In genomic region chr19:35204799-35205732, GRCh38 we compare ENCODE assay signal across 1 cellular context.
TF ChIP-seq lines count a peak whose summit lies in the region.

No MANE protein-coding gene starts in this region.

TF ChIP-seq in K562, 482 proteins besides CTCF, POLR2A, EP300 and RAD21 (continued from another document and continues in another):
- TF ChIP-seq JUND (IDR thresholded peaks at IDR 0.05; ENCODE audit: borderline replicate concordance, low read depth, low read length): no peak
- TF ChIP-seq JUND (tag; IDR thresholded peaks at IDR 0.05; ENCODE audit: borderline replicate concordance, low read depth, low read length): peak; percentile 71; the same call in 2 of the 3 replicates
- no peak for TF ChIP-seq ZNF77 (CRISPR knock-in tag; IDR thresholded peaks at IDR 0.05)
- peak; percentile 62; the same call in 1 of the 2 replicates for TF ChIP-seq SMARCC2 (IDR thresholded peaks at IDR 0.05; ENCODE audit: low read depth)
- TF ChIP-seq ZZZ3 (IDR thresholded peaks at IDR 0.05): no peak
- no peak for TF ChIP-seq SRSF1 (IDR thresholded peaks at IDR 0.05; ENCODE audit: low read depth, low read length)
- TF ChIP-seq ZNF354B (CRISPR knock-in tag; IDR thresholded peaks at IDR 0.05): peak; percentile 77
- TF ChIP-seq, protein P1, sequence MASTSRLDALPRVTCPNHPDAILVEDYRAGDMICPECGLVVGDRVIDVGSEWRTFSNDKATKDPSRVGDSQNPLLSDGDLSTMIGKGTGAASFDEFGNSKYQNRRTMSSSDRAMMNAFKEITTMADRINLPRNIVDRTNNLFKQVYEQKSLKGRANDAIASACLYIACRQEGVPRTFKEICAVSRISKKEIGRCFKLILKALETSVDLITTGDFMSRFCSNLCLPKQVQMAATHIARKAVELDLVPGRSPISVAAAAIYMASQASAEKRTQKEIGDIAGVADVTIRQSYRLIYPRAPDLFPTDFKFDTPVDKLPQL (IDR thresholded peaks at IDR 0.05; ENCODE audit: extremely low read depth, insufficient read length): no peak
- TF ChIP-seq ZC3H8 (IDR thresholded peaks at IDR 0.05): no peak
- TF ChIP-seq, protein P2, sequence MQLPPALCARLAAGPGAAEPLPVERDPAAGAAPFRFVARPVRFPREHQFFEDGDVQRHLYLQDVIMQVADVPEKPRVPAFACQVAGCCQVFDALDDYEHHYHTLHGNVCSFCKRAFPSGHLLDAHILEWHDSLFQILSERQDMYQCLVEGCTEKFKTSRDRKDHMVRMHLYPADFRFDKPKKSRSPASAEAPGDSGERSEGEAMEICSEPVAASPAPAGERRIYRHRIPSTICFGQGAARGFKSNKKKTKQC (CRISPR knock-in tag; IDR thresholded peaks at IDR 0.05): no peak
- peak; percentile 97 for TF ChIP-seq MECOM (CRISPR knock-in tag; IDR thresholded peaks at IDR 0.05)
- TF ChIP-seq ZNF586 (CRISPR knock-in tag; conservative IDR thresholded peaks at IDR 0.05): peak; percentile 66; the same call in 1 of the 2 replicates
- no peak for TF ChIP-seq MBD2 (IDR thresholded peaks at IDR 0.05; ENCODE audit: borderline replicate concordance, low read depth)
- no peak for TF ChIP-seq ATF3 (IDR thresholded peaks at IDR 0.05)
- TF ChIP-seq ATF3 (CRISPR knock-in tag; conservative IDR thresholded peaks at IDR 0.05): no peak
- TF ChIP-seq ZNF589 (CRISPR knock-in tag; IDR thresholded peaks at IDR 0.05; ENCODE audit: low read depth): peak; percentile 99
- peak; percentile 34; the same call in 1 of the 2 replicates for TF ChIP-seq DEAF1 (CRISPR knock-in tag; IDR thresholded peaks at IDR 0.05)
- TF ChIP-seq MGA (IDR thresholded peaks at IDR 0.05): no peak
- TF ChIP-seq FIP1L1 (IDR thresholded peaks at IDR 0.05; ENCODE audit: low read depth, low read length, poor library complexity, severe bottlenecking): no peak
- TF ChIP-seq ZKSCAN8 (CRISPR knock-in tag; IDR thresholded peaks at IDR 0.05): peak; percentile 91
- TF ChIP-seq NFATC3 (IDR thresholded peaks at IDR 0.05): no peak
- TF ChIP-seq ZNF695 (CRISPR knock-in tag; IDR thresholded peaks at IDR 0.05): 0 out of 2 replicates have a peak, but pooled peaks have one; percentile 15
- peak; percentile 94 for TF ChIP-seq BACH1 (tag; IDR thresholded peaks at IDR 0.05)
- TF ChIP-seq BRF1 (IDR thresholded peaks at IDR 0.05; ENCODE audit: borderline replicate concordance, extremely low read depth, insufficient read length): no peak
- TF ChIP-seq ZNF280A (IDR thresholded peaks at IDR 0.05; ENCODE audit: low read depth, partially characterized antibody): no peak
- TF ChIP-seq IRF1 (CRISPR knock-in tag; IDR thresholded peaks at IDR 0.05; ENCODE audit: borderline replicate concordance): no peak
- TF ChIP-seq BRD9 (IDR thresholded peaks at IDR 0.05; ENCODE audit: low read depth, partially characterized antibody): peak; percentile 57
- no peak for TF ChIP-seq E2F5 (CRISPR knock-in tag; IDR thresholded peaks at IDR 0.05)
- peak; percentile 90; the same call in 1 of the 2 replicates for TF ChIP-seq ZFPM2 (CRISPR knock-in tag; IDR thresholded peaks at IDR 0.05)
- TF ChIP-seq SNAPC5 (CRISPR knock-in tag; IDR thresholded peaks at IDR 0.05): no peak
- TF ChIP-seq, protein P3, sequence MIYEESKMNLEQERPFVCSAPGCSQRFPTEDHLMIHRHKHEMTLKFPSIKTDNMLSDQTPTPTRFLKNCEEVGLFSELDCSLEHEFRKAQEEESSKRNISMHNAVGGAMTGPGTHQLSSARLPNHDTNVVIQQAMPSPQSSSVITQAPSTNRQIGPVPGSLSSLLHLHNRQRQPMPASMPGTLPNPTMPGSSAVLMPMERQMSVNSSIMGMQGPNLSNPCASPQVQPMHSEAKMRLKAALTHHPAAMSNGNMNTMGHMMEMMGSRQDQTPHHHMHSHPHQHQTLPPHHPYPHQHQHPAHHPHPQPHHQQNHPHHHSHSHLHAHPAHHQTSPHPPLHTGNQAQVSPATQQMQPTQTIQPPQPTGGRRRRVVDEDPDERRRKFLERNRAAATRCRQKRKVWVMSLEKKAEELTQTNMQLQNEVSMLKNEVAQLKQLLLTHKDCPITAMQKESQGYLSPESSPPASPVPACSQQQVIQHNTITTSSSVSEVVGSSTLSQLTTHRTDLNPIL (CRISPR knock-in tag; IDR thresholded peaks at IDR 0.05): peak; percentile 96
- peak; percentile 89 for TF ChIP-seq HDAC2 (IDR thresholded peaks at IDR 0.05)
- TF ChIP-seq MTA1 (IDR thresholded peaks at IDR 0.05; ENCODE audit: borderline replicate concordance): peak; percentile 83
- TF ChIP-seq, protein P4, sequence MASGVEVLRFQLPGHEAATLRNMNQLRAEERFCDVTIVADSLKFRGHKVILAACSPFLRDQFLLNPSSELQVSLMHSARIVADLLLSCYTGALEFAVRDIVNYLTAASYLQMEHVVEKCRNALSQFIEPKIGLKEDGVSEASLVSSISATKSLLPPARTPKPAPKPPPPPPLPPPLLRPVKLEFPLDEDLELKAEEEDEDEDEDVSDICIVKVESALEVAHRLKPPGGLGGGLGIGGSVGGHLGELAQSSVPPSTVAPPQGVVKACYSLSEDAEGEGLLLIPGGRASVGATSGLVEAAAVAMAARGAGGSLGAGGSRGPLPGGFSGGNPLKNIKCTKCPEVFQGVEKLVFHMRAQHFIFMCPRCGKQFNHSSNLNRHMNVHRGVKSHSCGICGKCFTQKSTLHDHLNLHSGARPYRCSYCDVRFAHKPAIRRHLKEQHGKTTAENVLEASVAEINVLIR (CRISPR knock-in tag; IDR thresholded peaks at IDR 0.05): peak; percentile 84
